In genomic region chr6:80769101-80769500, GRCh38 we compare ENCODE assay signal across 18 cellular contexts.
A peak's percentile ranks its signal among the peaks of the same experiment; 100 is the strongest.
DNase-seq lines count a peak whose midpoint lies in the region; ATAC-seq and TF ChIP-seq lines count a peak whose summit lies in the region.
"Had no signal": no experiment of that assay in that cellular context is flagged by ENCODE, and none has a peak within 500 bp of the region (broad histone marks: within the 10 kb centered on the region; RNA-seq: fewer than 3 reads in every experiment).

No MANE protein-coding gene starts in this region.

- DNase-seq in Right ventricle myocardium superior: no peak
- DNase-seq in left ventricle myocardium inferior: no peak
- peak; percentile 17 for DNase-seq in astrocyte of the hippocampus (ENCODE audit: low read depth, low spot score)
- DNase-seq in glomerular visceral epithelial cell (ENCODE audit: extremely low spot score): peak; percentile 20
- peak; percentile 91 for DNase-seq in stromal cell of bone marrow (ENCODE audit: low read depth)
- no peak for DNase-seq in stimulated activated CD8-positive, alpha-beta memory T cell treated with anti-CD3 and anti-CD28 coated beads, Interleukin-4, amount 100 ng/mL, for 48 hours
- DNase-seq: activated naive CD8-positive, alpha-beta T cell treated with anti-CD3 and anti-CD28 coated beads for 36 hours; activated T-cell treated with anti-CD3 and anti-CD28 coated beads, Interleukin-2, amount 50 U/mL, for 48 hours; CD8-positive, alpha-beta memory T cell; DND-41; endodermal cell; islet precursor cell; mesendoderm; NCI-H2029 treated with DMSO at 0.1 percent for 48 hours; stomach had no signal

- no peaks in the 10 kb centered on the region for H3K4me1 ChIP-seq in left ventricle myocardium inferior
- H3K4me1 ChIP-seq: stomach had no signal

- no peaks in the 10 kb centered on the region for H3K27me3 ChIP-seq in left ventricle myocardium inferior (ENCODE audit: low read depth)
- H3K27me3 ChIP-seq: stomach had no signal

- intact Hi-C loops in Right ventricle myocardium superior (cut with DNase I) (no loop called here), left ventricle myocardium inferior (cut with micrococcal nuclease) (no loop called here)

- no peaks in the 10 kb centered on the region for H3K36me3 ChIP-seq in left ventricle myocardium inferior
- H3K36me3 ChIP-seq: stomach had no signal

- H3K9me3 ChIP-seq in left ventricle myocardium inferior (replicated peaks): no peaks in the 10 kb centered on the region
- H3K9me3 ChIP-seq: stomach had no signal

- no peak overlapping the region for H3K27ac ChIP-seq in left ventricle myocardium inferior (replicated peaks)
- H3K27ac ChIP-seq: stomach had no signal

- peak; percentile 87 for ATAC-seq in Right ventricle myocardium superior (ENCODE audit: poor library complexity)
- no peak for ATAC-seq in HG02884 (IDR thresholded peaks at IDR 0.05; ENCODE audit: unreplicated experiment)
- no peak for ATAC-seq in GM19397 (IDR thresholded peaks at IDR 0.05; ENCODE audit: unreplicated experiment)
- ATAC-seq: natural killer cell treated with Interleukin-12 subunit alpha and Interleukin-12 subunit beta and Interleukin-15 and Interleukin-18, amount 100 ng/mL, for 72 hours had no signal

- no peak overlapping the region for H3K4me3 ChIP-seq in left ventricle myocardium inferior
- H3K4me3 ChIP-seq: stomach had no signal

- no peak for TF ChIP-seq CTCF in left ventricle myocardium inferior (IDR thresholded peaks at IDR 0.05; ENCODE audit: borderline replicate concordance)

Comparison
In these comparisons a context has a peak if more than half of its experiments do, and no peak if none do; other contexts are left out.
1. DNase-seq: peak in astrocyte of the hippocampus (single experiment), glomerular visceral epithelial cell (single experiment) and stromal cell of bone marrow (single experiment); none in Right ventricle myocardium superior (single experiment), left ventricle myocardium inferior (single experiment) and stimulated activated CD8-positive, alpha-beta memory T cell treated with anti-CD3 and anti-CD28 coated beads, Interleukin-4, amount 100 ng/mL, for 48 hours (single experiment).